Comparison of ENCODE assay signal across 8 cellular contexts in genomic region chr19:49850487-49851342, GRCh38. TPM values are rescaled to one million over a fixed set of nuclear protein-coding genes. Genes with fewer than 3 reads are reported as not detected.
DNase-seq lines count a peak whose midpoint lies in the region; ATAC-seq and TF ChIP-seq lines count a peak whose summit lies in the region.

Gene PTOV1, plus strand, starts transcription at chr19:49851159.

- peak within 1 kb of the TSS; percentile 97 to 99 for H3K27ac ChIP-seq in mucosa of rectum (ENCODE audit: low read depth in 2 of 2, low read length in 2 of 2)

- H3K4me3 ChIP-seq in epithelial cell of proximal tubule (ENCODE audit: low read depth, low read length) (peak within 1 kb of the TSS; percentile 84), mucosa of rectum (ENCODE audit: low read length in 2 of 2) (peak within 1 kb of the TSS; percentile 93 to 96)

- H3K9ac ChIP-seq in mucosa of rectum (ENCODE audit: low read depth in 1 of 2, low read length in 2 of 2), result peak within 1 kb of the TSS; percentile 99 to 100

- H3K4me3 Mint-ChIP-seq in IgD-negative memory B cell, result peak within 1 kb of the TSS; percentile 92 to 98 (median 97)

- no peaks in the 10 kb centered on the region for H3K9me3 ChIP-seq in mucosa of rectum (ENCODE audit: control insufficient read depth in 2 of 2, low read length in 2 of 2)

- peaks cover 2% of the 10 kb centered on the region for H3K36me3 Mint-ChIP-seq in IgD-negative memory B cell

- peak; percentile 72 for ATAC-seq in GM21528 (IDR thresholded peaks at IDR 0.05; ENCODE audit: low FRiP score, unreplicated experiment)

- H3K36me3 ChIP-seq in mucosa of rectum (ENCODE audit: control insufficient read depth in 2 of 2, insufficient read depth in 2 of 2, low read length in 2 of 2), result peaks cover 0 to 4% of the 10 kb centered on the region in 2 donors

- H3K4me1 ChIP-seq in mucosa of rectum (ENCODE audit: control insufficient read depth in 2 of 2, insufficient read depth in 2 of 2, low read length in 2 of 2), result peaks cover 17 to 20% of the 10 kb centered on the region in 2 donors

- H3K27ac Mint-ChIP-seq in IgD-negative memory B cell, result peak within 1 kb of the TSS; percentile 92 to 99 (median 96)

- no peaks in the 10 kb centered on the region for H3K27me3 ChIP-seq in mucosa of rectum (ENCODE audit: control insufficient read depth in 2 of 2, insufficient read depth in 2 of 2, low read length in 2 of 2)

- peak; percentile 99 for DNase-seq in D341Med (ENCODE audit: low spot score)
- DNase-seq in OCI-M1 (lab: John Stamatoyannopoulos, UW), result peak; percentile 97
- peak; percentile 81 for DNase-seq in activated T-cell treated with anti-CD3 and anti-CD28 coated beads for 4 hours
- no peak for DNase-seq in epithelial cell of proximal tubule (ENCODE audit: low read depth)
- peak; percentile 68 to 71 for DNase-seq in stimulated activated CD8-positive, alpha-beta memory T cell treated with anti-CD3 and anti-CD28 coated beads, Interleukin-4, amount 100 ng/mL, for 4 hours (ENCODE audit: low read depth in 2 of 2, low spot score in 1 of 2)

- TF ChIP-seq CTCF in epithelial cell of proximal tubule (conservative IDR thresholded peaks at IDR 0.05; ENCODE audit: low read depth, low read length), result no peak

- peaks cover 13 to 31% (median 22%) of the 10 kb centered on the region in 3 donors for H3K4me1 Mint-ChIP-seq in IgD-negative memory B cell

- H3K9me3 Mint-ChIP-seq in IgD-negative memory B cell, result peaks cover 0 to 3% (median 0%) of the 10 kb centered on the region in 3 donors

- H3K27me3 Mint-ChIP-seq in IgD-negative memory B cell, result no peaks in the 10 kb centered on the region

RNA-seq across cellular contexts. Expression of gene PTOV1, which starts in this region (rescaled TPM):
- polyA plus RNA-seq in IgD-negative memory B cell, result 45.0 TPM
- total RNA-seq in epithelial cell of proximal tubule, result 81.9 and 121 TPM in 2 replicates
